Comparison of ENCODE assay signal across 22 cellular contexts in genomic region chrX:154298312-154298711, GRCh38. TPM values are rescaled to one million over a fixed set of nuclear protein-coding genes. Genes with fewer than 3 reads are reported as not detected.
DNase-seq lines count a peak whose midpoint lies in the region; ATAC-seq and TF ChIP-seq lines count a peak whose summit lies in the region.
"Had no signal": no experiment of that assay in that cellular context is flagged by ENCODE, and none has a peak within 500 bp of the region (broad histone marks: within the 10 kb centered on the region; RNA-seq: fewer than 3 reads in every experiment).

No MANE protein-coding gene starts in this region.

- peaks cover 11% of the 10 kb centered on the region for H3K4me1 Mint-ChIP-seq in stimulated activated memory B cell treated with anti-CD40 and anti-IgM and Interleukin-4, amounts not matched to agents 10 μg/mL and 1 μg/mL and 100 μg/mL, for 72 hours
- no peaks in the 10 kb centered on the region for H3K4me1 Mint-ChIP-seq in activated CD4-positive, alpha-beta memory T cell treated with anti-CD3 and anti-CD28 coated beads, Interleukin-2, amount 10 ng/mL, durations not matched to agents 7 days and 5 days
- H3K4me1 Mint-ChIP-seq: WTC11 had no signal

- H3K9ac ChIP-seq in OCI-LY3 (ENCODE audit: low read length), result 0 out of 2 replicates have a peak overlapping the region, but pooled peaks have one; percentile 35
- H3K9ac ChIP-seq: BLaER1 treated with 17β-estradiol and CSF1 and Interleukin-3, amounts not matched to agents 10 nM and 100 nM; neural progenitor cell had no signal

- H3K9me3 Mint-ChIP-seq in stimulated activated memory B cell treated with anti-CD40 and anti-IgM and Interleukin-4, amounts not matched to agents 10 μg/mL and 1 μg/mL and 100 μg/mL, for 72 hours, result no peaks in the 10 kb centered on the region
- H3K9me3 Mint-ChIP-seq in activated CD4-positive, alpha-beta memory T cell treated with anti-CD3 and anti-CD28 coated beads, Interleukin-2, amount 10 ng/mL, durations not matched to agents 7 days and 5 days, result no peaks in the 10 kb centered on the region
- H3K9me3 Mint-ChIP-seq: WTC11 had no signal

- DNase-seq in NCI-H2171 treated with DMSO at 0.1 percent for 48 hours (lab: John Stamatoyannopoulos, UW) (peak; percentile 62), NCI-H2171 (lab: John Stamatoyannopoulos, UW) (no peak)
- no peak for DNase-seq in activated CD4-positive, alpha-beta memory T cell treated with anti-CD3 and anti-CD28 coated beads, Interleukin-2, amount 10 ng/mL, durations not matched to agents 7 days and 5 days
- DNase-seq in activated CD4-positive, CD25-positive, alpha-beta regulatory T cell (lab: John Stamatoyannopoulos, UW), result no peak
- DNase-seq: left lung; NCI-H2081; stimulated activated CD4-positive, alpha-beta T cell treated with anti-CD3 and anti-CD28 coated beads, Interleukin-4, amount 100 ng/mL, for 4 hours had no signal

- ATAC-seq in HG02610 (IDR thresholded peaks at IDR 0.05; ENCODE audit: unreplicated experiment), result peak; percentile 45
- peak; percentile 88 for ATAC-seq in stimulated activated memory B cell treated with anti-CD40 and anti-IgM and Interleukin-4, amounts not matched to agents 10 μg/mL and 1 μg/mL and 100 μg/mL, for 72 hours
- no peak for ATAC-seq in GM21515 (IDR thresholded peaks at IDR 0.05; ENCODE audit: unreplicated experiment)
- ATAC-seq: A549, left lung, WTC11 had no signal

- no peaks in the 10 kb centered on the region for H4K20me1 ChIP-seq in OCI-LY3 (ENCODE audit: insufficient read depth, low read length)
- H4K20me1 ChIP-seq: BLaER1 treated with 17β-estradiol and CSF1 and Interleukin-3, amounts not matched to agents 10 nM and 100 nM had no signal

- H3K27ac ChIP-seq in OCI-LY3 (ENCODE audit: low read length), result peak overlapping the region; percentile 16; the same call in 1 of the 2 replicates
- H3K27ac ChIP-seq: A549; BLaER1 treated with 17β-estradiol and CSF1 and Interleukin-3, amounts not matched to agents 10 nM and 100 nM; left lung; neural progenitor cell; SJSA1 had no signal

- H3K79me2 ChIP-seq in OCI-LY3 (ENCODE audit: low read length), result no peaks in the 10 kb centered on the region

- peak overlapping the region; percentile 65 for H3K27ac Mint-ChIP-seq in stimulated activated memory B cell treated with anti-CD40 and anti-IgM and Interleukin-4, amounts not matched to agents 10 μg/mL and 1 μg/mL and 100 μg/mL, for 72 hours
- no peak overlapping the region for H3K27ac Mint-ChIP-seq in activated CD4-positive, alpha-beta memory T cell treated with anti-CD3 and anti-CD28 coated beads, Interleukin-2, amount 10 ng/mL, durations not matched to agents 7 days and 5 days
- H3K27ac Mint-ChIP-seq: activated naive CD8-positive, alpha-beta T cell; neural progenitor cell; WTC11 had no signal

- no peaks in the 10 kb centered on the region for H3K36me3 Mint-ChIP-seq in stimulated activated memory B cell treated with anti-CD40 and anti-IgM and Interleukin-4, amounts not matched to agents 10 μg/mL and 1 μg/mL and 100 μg/mL, for 72 hours
- H3K36me3 Mint-ChIP-seq in activated CD4-positive, alpha-beta memory T cell treated with anti-CD3 and anti-CD28 coated beads, Interleukin-2, amount 10 ng/mL, durations not matched to agents 7 days and 5 days (ENCODE audit: low read depth), result no peaks in the 10 kb centered on the region
- H3K36me3 Mint-ChIP-seq: activated naive CD8-positive, alpha-beta T cell; neural progenitor cell; WTC11 had no signal

- peak overlapping the region; percentile 64 for H3K4me2 ChIP-seq in OCI-LY3 (ENCODE audit: low read length)
- H3K4me2 ChIP-seq: A549; BLaER1 treated with 17β-estradiol and CSF1 and Interleukin-3, amounts not matched to agents 10 nM and 100 nM; neural progenitor cell; smooth muscle cell had no signal

- H3K27me3 ChIP-seq in OCI-LY3 (ENCODE audit: low read depth, low read length), result no peaks in the 10 kb centered on the region
- H3K27me3 ChIP-seq: left lung, neural progenitor cell, SJSA1 had no signal

- H2AFZ ChIP-seq in OCI-LY3 (ENCODE audit: low read depth, low read length), result peak overlapping the region; percentile 87
- H2AFZ ChIP-seq: neural progenitor cell had no signal

- no peaks in the 10 kb centered on the region for H3K9me3 ChIP-seq in OCI-LY3 (ENCODE audit: insufficient read depth, low read length)
- H3K9me3 ChIP-seq: A549, left lung, SJSA1 had no signal

- H3K4me1 ChIP-seq in OCI-LY3 (ENCODE audit: low read length), result peaks cover 15% of the 10 kb centered on the region
- H3K4me1 ChIP-seq: A549, left lung, neural progenitor cell, SJSA1 had no signal

- H3K4me3 ChIP-seq in OCI-LY3 (ENCODE audit: low read length), result peak overlapping the region; percentile 43; the same call in 1 of the 2 replicates
- H3K4me3 ChIP-seq: A549; BLaER1 treated with 17β-estradiol and CSF1 and Interleukin-3, amounts not matched to agents 10 nM and 100 nM; left lung; neural progenitor cell; SJSA1; smooth muscle cell had no signal

- no peaks in the 10 kb centered on the region for H3K36me3 ChIP-seq in OCI-LY3 (replicated peaks; ENCODE audit: low read depth, low read length)
- H3K36me3 ChIP-seq: BLaER1 treated with 17β-estradiol and CSF1 and Interleukin-3, amounts not matched to agents 10 nM and 100 nM; left lung; neural progenitor cell; SJSA1 had no signal

- POLR2A ChIA-PET in activated CD4-positive, alpha-beta memory T cell treated with anti-CD3 and anti-CD28 coated beads, Interleukin-2, amount 10 ng/mL, durations not matched to agents 7 days and 5 days (lab: Charles Lee), result no interaction called here

- TF ChIP-seq CTCF in OCI-LY3 (IDR thresholded peaks at IDR 0.05; ENCODE audit: low read depth, low read length), result no peak

- H3K4me3 Mint-ChIP-seq in stimulated activated memory B cell treated with anti-CD40 and anti-IgM and Interleukin-4, amounts not matched to agents 10 μg/mL and 1 μg/mL and 100 μg/mL, for 72 hours, result no peak overlapping the region
- no peak overlapping the region for H3K4me3 Mint-ChIP-seq in activated CD4-positive, alpha-beta memory T cell treated with anti-CD3 and anti-CD28 coated beads, Interleukin-2, amount 10 ng/mL, durations not matched to agents 7 days and 5 days
- H3K4me3 Mint-ChIP-seq: activated naive CD8-positive, alpha-beta T cell; neural progenitor cell; WTC11 had no signal

- no peaks in the 10 kb centered on the region for H3K27me3 Mint-ChIP-seq in stimulated activated memory B cell treated with anti-CD40 and anti-IgM and Interleukin-4, amounts not matched to agents 10 μg/mL and 1 μg/mL and 100 μg/mL, for 72 hours
- no peaks in the 10 kb centered on the region for H3K27me3 Mint-ChIP-seq in activated CD4-positive, alpha-beta memory T cell treated with anti-CD3 and anti-CD28 coated beads, Interleukin-2, amount 10 ng/mL, durations not matched to agents 7 days and 5 days
- H3K27me3 Mint-ChIP-seq: activated naive CD8-positive, alpha-beta T cell had no signal

- CTCF ChIA-PET in activated CD4-positive, alpha-beta memory T cell treated with anti-CD3 and anti-CD28 coated beads, Interleukin-2, amount 10 ng/mL, durations not matched to agents 7 days and 5 days (lab: Charles Lee), result interaction anchor here (2.3 kb wide), 1 partner anchor 10 kb away, joined by 7 read pairs; no protein-coding TSS in a partner anchor

RNA-seq across cellular contexts. Expression of gene TKTL1, which starts 2.7 kb away (rescaled TPM):
- 1 to 10 TPM in 1 of 2 experiments, under 1 TPM in 1; 0.85 to 2.0 TPM for total RNA-seq in activated CD4-positive, alpha-beta memory T cell treated with anti-CD3 and anti-CD28 coated beads, Interleukin-2, amount 10 ng/mL, durations not matched to agents 7 days and 5 days
- total RNA-seq: pulmonary artery endothelial cell, SJSA1, smooth muscle cell had no signal

RNA-seq across cellular contexts. Expression of gene TEX28, which starts 3.4 kb away (rescaled TPM):
- not detected for total RNA-seq in activated CD4-positive, alpha-beta memory T cell treated with anti-CD3 and anti-CD28 coated beads, Interleukin-2, amount 10 ng/mL, durations not matched to agents 7 days and 5 days
- total RNA-seq: activated CD8-positive, alpha-beta memory T cell treated with anti-CD3 and anti-CD28 coated beads for 36 hours; left lung; mononuclear cell; pulmonary artery endothelial cell; SJSA1; smooth muscle cell; T-helper 2 cell treated with Interferon-gamma antibody and Interleukin-4, amounts not matched to agents 100 ng/mL and 5 ng/mL, for 36 hours; WTC11 had no signal

RNA-seq across cellular contexts. Expression of gene OPN1MW3, which starts 40.9 kb away (rescaled TPM):
- total RNA-seq in activated CD4-positive, alpha-beta memory T cell treated with anti-CD3 and anti-CD28 coated beads, Interleukin-2, amount 10 ng/mL, durations not matched to agents 7 days and 5 days, result not detected
- total RNA-seq: activated CD8-positive, alpha-beta memory T cell treated with anti-CD3 and anti-CD28 coated beads for 36 hours; left lung; mononuclear cell; pulmonary artery endothelial cell; SJSA1; smooth muscle cell; T-helper 2 cell treated with Interferon-gamma antibody and Interleukin-4, amounts not matched to agents 100 ng/mL and 5 ng/mL, for 36 hours; WTC11 had no signal
